Comparison of ENCODE assay signal across 11 cellular contexts in genomic region chr22:46065733-46066454, GRCh38.
DNase-seq lines count a peak whose midpoint lies in the region; ATAC-seq, FAIRE-seq and TF ChIP-seq lines count a peak whose summit lies in the region.
"Had no signal": no experiment of that assay in that cellular context is flagged by ENCODE, and none has a peak within 500 bp of the region (broad histone marks: within the 10 kb centered on the region; RNA-seq: fewer than 3 reads in every experiment).

No MANE protein-coding gene starts in this region.

- H3K27ac ChIP-seq in substantia nigra (ENCODE audit: low read depth, low read length, poor library complexity, severe bottlenecking) = peak overlapping the region; percentile 99
- H3K27ac ChIP-seq: KMS-11 had no signal

- peak overlapping the region; percentile 85 for H3K4me3 ChIP-seq in adipocyte (ENCODE audit: low read length)

- H3K27me3 Mint-ChIP-seq in HFFc6 (ENCODE audit: insufficient read depth) = peaks cover 5% of the 10 kb centered on the region; the same call in 1 of the 2 replicates
- H3K27me3 Mint-ChIP-seq in immature natural killer cell (ENCODE audit: low read depth in 3 of 3) = peaks cover 0 to 14% (median 6%) of the 10 kb centered on the region in 3 donors
- no peaks in the 10 kb centered on the region for H3K27me3 Mint-ChIP-seq in stimulated activated naive B cell treated with anti-CD40 and anti-IgM and Interleukin-4, amounts not matched to agents 10 μg/mL and 1 μg/mL and 100 μg/mL, for 72 hours
- no peaks in the 10 kb centered on the region for H3K27me3 Mint-ChIP-seq in activated T-helper 2 cell treated with anti-CD3 and anti-CD28 coated beads, Interferon-gamma antibody, Interleukin-2, Interleukin-4, amounts not matched to agents 10 μg/mL and 5 μg/mL and 100 μg/mL, durations not matched to agents 14 hours and 24 hours and 36 hours (ENCODE audit: low read depth)
- H3K27me3 Mint-ChIP-seq: natural killer cell treated with Interleukin-12 subunit alpha and Interleukin-12 subunit beta and Interleukin-15 and Interleukin-18, amount 100 ng/mL, for 72 hours had no signal

- intact Hi-C loops in activated T-helper 2 cell treated with anti-CD3 and anti-CD28 coated beads, Interferon-gamma antibody, Interleukin-2, Interleukin-4, amounts not matched to agents 10 μg/mL and 5 μg/mL and 100 μg/mL, durations not matched to agents 14 hours and 24 hours and 36 hours (cut with micrococcal nuclease) = no loop called here

- peak overlapping the region; percentile 99 for H3K9ac ChIP-seq in adipocyte (ENCODE audit: low read length)
- H3K9ac ChIP-seq: KMS-11 had no signal

- no peak for ATAC-seq in stimulated activated naive B cell treated with anti-CD40 and anti-IgM and Interleukin-4, amounts not matched to agents 10 μg/mL and 1 μg/mL and 100 μg/mL, for 72 hours (replicated peaks)
- ATAC-seq: natural killer cell treated with Interleukin-12 subunit alpha and Interleukin-12 subunit beta and Interleukin-15 and Interleukin-18, amount 100 ng/mL, for 72 hours had no signal

- H3K4me1 Mint-ChIP-seq in HFFc6 (ENCODE audit: low read depth) (peaks cover 63% of the 10 kb centered on the region), immature natural killer cell (peaks cover 43 to 77% of the 10 kb centered on the region in 2 donors)
- peaks cover 24 to 44% of the 10 kb centered on the region in 2 donors for H3K4me1 Mint-ChIP-seq in stimulated activated naive B cell treated with anti-CD40 and anti-IgM and Interleukin-4, amounts not matched to agents 10 μg/mL and 1 μg/mL and 100 μg/mL, for 72 hours
- H3K4me1 Mint-ChIP-seq in activated T-helper 2 cell treated with anti-CD3 and anti-CD28 coated beads, Interferon-gamma antibody, Interleukin-2, Interleukin-4, amounts not matched to agents 10 μg/mL and 5 μg/mL and 100 μg/mL, durations not matched to agents 14 hours and 24 hours and 36 hours (ENCODE audit: low read depth) = peaks cover 21% of the 10 kb centered on the region

- H3K4me3 Mint-ChIP-seq in HFFc6 = no peak overlapping the region
- no peak overlapping the region for H3K4me3 Mint-ChIP-seq in immature natural killer cell
- H3K4me3 Mint-ChIP-seq in stimulated activated naive B cell treated with anti-CD40 and anti-IgM and Interleukin-4, amounts not matched to agents 10 μg/mL and 1 μg/mL and 100 μg/mL, for 72 hours = no peak overlapping the region
- no peak overlapping the region for H3K4me3 Mint-ChIP-seq in activated T-helper 2 cell treated with anti-CD3 and anti-CD28 coated beads, Interferon-gamma antibody, Interleukin-2, Interleukin-4, amounts not matched to agents 10 μg/mL and 5 μg/mL and 100 μg/mL, durations not matched to agents 14 hours and 24 hours and 36 hours (ENCODE audit: low read depth)

- H3K36me3 ChIP-seq in adipocyte (ENCODE audit: control insufficient read depth, insufficient read depth, low read length, severe bottlenecking) = no peaks in the 10 kb centered on the region

- peaks cover 62% of the 10 kb centered on the region for H3K4me1 ChIP-seq in adipocyte (ENCODE audit: control insufficient read depth, insufficient read depth, low read length)

- H3K9me3 ChIP-seq in adipocyte (ENCODE audit: control insufficient read depth, low read length) = no peaks in the 10 kb centered on the region

- no peaks in the 10 kb centered on the region for H3K27me3 ChIP-seq in adipocyte (replicated peaks; ENCODE audit: control insufficient read depth, insufficient read depth, low read length)

- DNase-seq in HFFc6 (no peak), adipocyte (ENCODE audit: low read depth) (no peak), immature natural killer cell (no peak), substantia nigra (lab: John Stamatoyannopoulos, UW) (no peak), DMS 273 treated with DMSO at 0.1 percent for 48 hours (lab: John Stamatoyannopoulos, UW) (no peak), GM12891 (ENCODE audit: insufficient read length, low spot score) (no peak)
- DNase-seq in stimulated activated naive B cell treated with anti-CD40 and anti-IgM and Interleukin-4, amounts not matched to agents 10 μg/mL and 1 μg/mL and 100 μg/mL, for 72 hours = no peak
- DNase-seq in activated T-helper 2 cell treated with anti-CD3 and anti-CD28 coated beads, Interferon-gamma antibody, Interleukin-2, Interleukin-4, amounts not matched to agents 10 μg/mL and 5 μg/mL and 100 μg/mL, durations not matched to agents 14 hours and 24 hours and 36 hours (ENCODE audit: low spot score) = no peak

- H3K9me3 Mint-ChIP-seq in HFFc6 (no peaks in the 10 kb centered on the region), immature natural killer cell (no peaks in the 10 kb centered on the region)
- H3K9me3 Mint-ChIP-seq in stimulated activated naive B cell treated with anti-CD40 and anti-IgM and Interleukin-4, amounts not matched to agents 10 μg/mL and 1 μg/mL and 100 μg/mL, for 72 hours = no peaks in the 10 kb centered on the region
- no peaks in the 10 kb centered on the region for H3K9me3 Mint-ChIP-seq in activated T-helper 2 cell treated with anti-CD3 and anti-CD28 coated beads, Interferon-gamma antibody, Interleukin-2, Interleukin-4, amounts not matched to agents 10 μg/mL and 5 μg/mL and 100 μg/mL, durations not matched to agents 14 hours and 24 hours and 36 hours
- H3K9me3 Mint-ChIP-seq: natural killer cell treated with Interleukin-12 subunit alpha and Interleukin-12 subunit beta and Interleukin-15 and Interleukin-18, amount 100 ng/mL, for 72 hours had no signal

- peak overlapping the region; percentile 96 for H3K27ac Mint-ChIP-seq in HFFc6
- peak overlapping the region in 4 of 6 donors; percentile 8 to 91 (median 67) for H3K27ac Mint-ChIP-seq in immature natural killer cell
- H3K27ac Mint-ChIP-seq in stimulated activated naive B cell treated with anti-CD40 and anti-IgM and Interleukin-4, amounts not matched to agents 10 μg/mL and 1 μg/mL and 100 μg/mL, for 72 hours = no peak overlapping the region
- no peak overlapping the region for H3K27ac Mint-ChIP-seq in activated T-helper 2 cell treated with anti-CD3 and anti-CD28 coated beads, Interferon-gamma antibody, Interleukin-2, Interleukin-4, amounts not matched to agents 10 μg/mL and 5 μg/mL and 100 μg/mL, durations not matched to agents 14 hours and 24 hours and 36 hours

- FAIRE-seq in GM12891 (lab: Jason Lieb, UNC) = no peak
- FAIRE-seq: GM19239 had no signal

- H3K36me3 Mint-ChIP-seq in HFFc6 (ENCODE audit: low read depth) = peaks cover 14% of the 10 kb centered on the region; the same call in 1 of the 2 replicates
- peaks cover 3 to 9% (median 5%) of the 10 kb centered on the region in 3 donors for H3K36me3 Mint-ChIP-seq in immature natural killer cell
- peaks cover 4 to 16% of the 10 kb centered on the region in 2 donors for H3K36me3 Mint-ChIP-seq in stimulated activated naive B cell treated with anti-CD40 and anti-IgM and Interleukin-4, amounts not matched to agents 10 μg/mL and 1 μg/mL and 100 μg/mL, for 72 hours
- no peaks in the 10 kb centered on the region for H3K36me3 Mint-ChIP-seq in activated T-helper 2 cell treated with anti-CD3 and anti-CD28 coated beads, Interferon-gamma antibody, Interleukin-2, Interleukin-4, amounts not matched to agents 10 μg/mL and 5 μg/mL and 100 μg/mL, durations not matched to agents 14 hours and 24 hours and 36 hours (ENCODE audit: low read depth)
- H3K36me3 Mint-ChIP-seq: natural killer cell treated with Interleukin-12 subunit alpha and Interleukin-12 subunit beta and Interleukin-15 and Interleukin-18, amount 100 ng/mL, for 72 hours had no signal

- TF ChIP-seq POLR2A in GM12891 (IDR thresholded peaks at IDR 0.05; ENCODE audit: low read depth, low read length) = no peak

- TF ChIP-seq CTCF in HFFc6 (IDR thresholded peaks at IDR 0.05) = no peak

TF ChIP-seq in GM12891, 5 proteins besides CTCF, POLR2A, EP300 and RAD21:
- TF ChIP-seq SPI1 (IDR thresholded peaks at IDR 0.05; ENCODE audit: low read depth, low read length) (no peak), POU2F2 (IDR thresholded peaks at IDR 0.05; ENCODE audit: low read depth, low read length) (no peak), TAF1 (IDR thresholded peaks at IDR 0.05; ENCODE audit: low read depth, low read length) (no peak), PAX5 (IDR thresholded peaks at IDR 0.05; ENCODE audit: insufficient read depth, low read length, severe bottlenecking) (no peak), POLR2AphosphoS5 (IDR thresholded peaks at IDR 0.05; ENCODE audit: low read depth, low read length) (no peak)
TF ChIP-seq in GM12891: peak in this region for 0.

Comparison
In these comparisons a context has a peak if more than half of its experiments do, and no peak if none do; other contexts are left out.
1. H3K27ac Mint-ChIP-seq: peak in HFFc6 (single experiment) and immature natural killer cell (4 of 6); none in stimulated activated naive B cell treated with anti-CD40 and anti-IgM and Interleukin-4, amounts not matched to agents 10 μg/mL and 1 μg/mL and 100 μg/mL, for 72 hours (single experiment) and activated T-helper 2 cell treated with anti-CD3 and anti-CD28 coated beads, Interferon-gamma antibody, Interleukin-2, Interleukin-4, amounts not matched to agents 10 μg/mL and 5 μg/mL and 100 μg/mL, durations not matched to agents 14 hours and 24 hours and 36 hours (single experiment).